14 cellular contexts compared by ENCODE assay signal in genomic region chr19:52880895-52881389, GRCh38. TPM values are rescaled to one million over a fixed set of nuclear protein-coding genes. Genes with fewer than 3 reads are reported as not detected.
DNase-seq lines count a peak whose midpoint lies in the region; ATAC-seq, FAIRE-seq and TF ChIP-seq lines count a peak whose summit lies in the region.
"Had no signal": no experiment of that assay in that cellular context is flagged by ENCODE, and none has a peak within 500 bp of the region (broad histone marks: within the 10 kb centered on the region; RNA-seq: fewer than 3 reads in every experiment).

No MANE protein-coding gene starts in this region.

- no peak for TF ChIP-seq RAD21 in GM12878 (IDR thresholded peaks at IDR 0.05; ENCODE audit: insufficient read depth, low read depth, low read length)

- H3K9me3 ChIP-seq in HEK293 (ENCODE audit: control insufficient read depth, insufficient read depth, low read depth, low read length) (peaks cover 5% of the 10 kb centered on the region), GM12878 (replicated peaks; ENCODE audit: control insufficient read depth, insufficient read depth, low read length) (peaks cover 28% of the 10 kb centered on the region; the same call in 2 of the 3 replicates)
- peaks cover 86% of the 10 kb centered on the region for H3K9me3 ChIP-seq in CD4-positive, alpha-beta T cell (ENCODE audit: control insufficient read depth, low read length)

- H3K27ac Mint-ChIP-seq in CD4-positive, alpha-beta T cell: no peak overlapping the region
- H3K27ac Mint-ChIP-seq in T-cell: no peak overlapping the region
- H3K27ac Mint-ChIP-seq: GM23338, H9, HFFc6 had no signal

- no peak overlapping the region for H2AFZ ChIP-seq in GM12878 (ENCODE audit: control insufficient read depth, low read depth, low read length)
- H2AFZ ChIP-seq: GM23338 had no signal

- no peak for TF ChIP-seq POLR2A in GM12878 (IDR thresholded peaks at IDR 0.05; ENCODE audit: low read depth, low read length)

- no peak overlapping the region for H2BK5ac ChIP-seq in mesendoderm (ENCODE audit: low read length)

- WGBS in GM12878 (ENCODE audit: insufficient coverage, insufficient replicate concordance, low lambda C conversion rate, missing lambda C conversion rate): 82% methylated on average over 11 of the region's 11 CpGs
- WGBS in mesendoderm (ENCODE audit: extremely low coverage, insufficient coverage, low lambda C conversion rate): no CpG with 5 or more reads among the region's 11 CpGs

- H3K56ac ChIP-seq in mesendoderm (ENCODE audit: low read length): no peak overlapping the region

- H3K4me3 Mint-ChIP-seq in CD4-positive, alpha-beta T cell: no peak overlapping the region
- H3K4me3 Mint-ChIP-seq in T-cell: no peak overlapping the region
- H3K4me3 Mint-ChIP-seq: GM23338, H9, HFFc6 had no signal

- H2BK120ac ChIP-seq in mesendoderm (ENCODE audit: low read depth, low read length): no peak overlapping the region

- H3K36me3 ChIP-seq in HEK293 (ENCODE audit: control insufficient read depth in 2 of 2, insufficient read depth in 1 of 2, low read length in 2 of 2) (no peaks in the 10 kb centered on the region), GM12878 (ENCODE audit: control insufficient read depth in 2 of 2, insufficient read depth in 2 of 2, low read length in 1 of 2) (peaks cover 2 to 3% of the 10 kb centered on the region in 2 experiments; a peak in 1 of 4 replicates), mesendoderm (ENCODE audit: control insufficient read depth, insufficient read depth, low read length) (peaks cover 24% of the 10 kb centered on the region)

- ATAC-seq in GM12878 (no peak), T-cell (replicated peaks in 1 of 4) (no peak)
- ATAC-seq in CD4-positive, alpha-beta T cell (ENCODE audit: poor library complexity): no peak
- ATAC-seq: A549, GM23338 had no signal

- RAD21 ChIA-PET in GM12878 (lab: Charles Lee; ENCODE audit: unreplicated experiment): no interaction called here

- CTCF ChIA-PET in HEK293 (lab: Yijun Ruan, JAX): no interaction called here
- CTCF ChIA-PET in GM12878 (lab: Yijun Ruan, JAX): no interaction called here
- CTCF ChIA-PET in CD4-positive, alpha-beta T cell (lab: Charles Lee): no interaction called here
- CTCF ChIA-PET in T-cell (lab: Charles Lee): no interaction called here

- H3K4me2 ChIP-seq in GM12878 (ENCODE audit: control insufficient read depth, insufficient read depth) (no peak overlapping the region), mesendoderm (ENCODE audit: low read length) (no peak overlapping the region)
- H3K4me2 ChIP-seq: A549, GM23338 had no signal

- peaks cover 2% of the 10 kb centered on the region for H3K79me1 ChIP-seq in mesendoderm (ENCODE audit: low read length)

- H3K23ac ChIP-seq in mesendoderm (ENCODE audit: low read length): no peak overlapping the region

- no peaks in the 10 kb centered on the region for H3K79me2 ChIP-seq in GM12878 (ENCODE audit: control insufficient read depth, insufficient read depth, low read length)
- no peaks in the 10 kb centered on the region for H3K79me2 ChIP-seq in mesendoderm (ENCODE audit: control insufficient read depth, insufficient read depth, low read length)

- no peak overlapping the region for H4K8ac ChIP-seq in mesendoderm (ENCODE audit: low read depth, low read length)

- intact Hi-C loops in GM12878 (cut with micrococcal nuclease; ENCODE audit: unreplicated experiment): no loop called here
- intact Hi-C loops in CD4-positive, alpha-beta T cell (cut with DNase I, micrococcal nuclease): no loop called here

- H4K20me1 ChIP-seq in GM12878 (ENCODE audit: control insufficient read depth, insufficient read depth): no peaks in the 10 kb centered on the region

- no peak overlapping the region for H3K27ac ChIP-seq in HEK293 (ENCODE audit: extremely low read depth, low read depth, low read length)
- no peak overlapping the region for H3K27ac ChIP-seq in GM12878 (ENCODE audit: control insufficient read depth, insufficient read depth)
- H3K27ac ChIP-seq in mesendoderm (ENCODE audit: low read depth, low read length): no peak overlapping the region
- no peak overlapping the region for H3K27ac ChIP-seq in CD4-positive, alpha-beta T cell (ENCODE audit: low read depth, low read length)
- H3K27ac ChIP-seq: A549 had no signal

- no peak overlapping the region for H3K4ac ChIP-seq in mesendoderm (ENCODE audit: low read depth, low read length)

- no peak overlapping the region for H2AK5ac ChIP-seq in mesendoderm (ENCODE audit: low read length)

- no peak for TF ChIP-seq EP300 in GM12878 (IDR thresholded peaks at IDR 0.05; ENCODE audit: borderline replicate concordance in 1 of 2, control insufficient read depth in 1 of 2, low read depth in 2 of 2, low read length in 2 of 2)

- no peak overlapping the region for H3K9ac ChIP-seq in GM12878 (ENCODE audit: control insufficient read depth, insufficient read depth, low read length)
- no peak overlapping the region for H3K9ac ChIP-seq in mesendoderm (ENCODE audit: low read length)

- no TSS peak for BruUV-seq in GM12878 (replicated peaks; lab: Mats Ljungman, UMichigan)

- no peaks in the 10 kb centered on the region for H3K27me3 Mint-ChIP-seq in CD4-positive, alpha-beta T cell
- no peaks in the 10 kb centered on the region for H3K27me3 Mint-ChIP-seq in T-cell

- H4K5ac ChIP-seq in mesendoderm (ENCODE audit: low read length): no peak overlapping the region

- DNase-seq in GM12878 (ENCODE audit: low read depth, low spot score): no peak
- DNase-seq in mesendoderm: no peak
- no peak for DNase-seq in CD4-positive, alpha-beta T cell
- DNase-seq in GM13976 (ENCODE audit: low spot score): no peak
- DNase-seq in T-cell: no peak
- DNase-seq: BE2C, Calu3, DMS 273 treated with DMSO at 0.1 percent for 48 hours, H9, HFFc6 had no signal

- peaks cover 93% of the 10 kb centered on the region for H3K36me3 Mint-ChIP-seq in CD4-positive, alpha-beta T cell (ENCODE audit: low read depth)
- peaks cover 72% of the 10 kb centered on the region for H3K36me3 Mint-ChIP-seq in T-cell

- SMC1A ChIA-PET in GM12878 (lab: Charles Lee; ENCODE audit: uncharacterized antibody, unreplicated experiment): no interaction called here

- TF ChIP-seq CTCF in HEK293 (tag by site-specific recombination; IDR thresholded peaks at IDR 0.05): no peak
- TF ChIP-seq CTCF in GM12878 (IDR thresholded peaks at IDR 0.05 in 2 of 3, conservative IDR thresholded peaks at IDR 0.05 in 1 of 3; ENCODE audit: control insufficient read depth in 2 of 3, extremely low read depth in 1 of 3, insufficient read depth in 1 of 3, low read depth in 3 of 3, low read length in 3 of 3): no peak
- no peak for TF ChIP-seq CTCF in CD4-positive, alpha-beta T cell (IDR thresholded peaks at IDR 0.05)
- no peak for TF ChIP-seq CTCF in GM13976 (IDR thresholded peaks at IDR 0.05; ENCODE audit: borderline replicate concordance, control extremely low read depth, extremely low read depth, insufficient read depth, missing control alignments)

- H3K27me3 ChIP-seq in GM12878 (replicated peaks in 1 of 2; ENCODE audit: control insufficient read depth in 2 of 2, insufficient read depth in 2 of 2, low read length in 1 of 2): no peaks in the 10 kb centered on the region
- H3K27me3 ChIP-seq in mesendoderm (ENCODE audit: insufficient read depth, low read length, poor library complexity): no peaks in the 10 kb centered on the region
- H3K27me3 ChIP-seq in CD4-positive, alpha-beta T cell (ENCODE audit: control insufficient read depth, insufficient read depth, low read length): no peaks in the 10 kb centered on the region
- H3K27me3 ChIP-seq: BE2C had no signal

- no peak overlapping the region for H2BK15ac ChIP-seq in mesendoderm (replicated peaks; ENCODE audit: low read depth)

- H3K4me3 ChIP-seq in HEK293 (ENCODE audit: low read depth, low read length) (no peak overlapping the region), GM12878 (no peak overlapping the region), mesendoderm (ENCODE audit: low read length) (peak overlapping the region; percentile 19)
- H3K4me3 ChIP-seq: A549, GM23338 had no signal

- no peak overlapping the region for H3K18ac ChIP-seq in mesendoderm (ENCODE audit: low read length)

- H3K4me1 ChIP-seq in HEK293 (ENCODE audit: control insufficient read depth, insufficient read depth, low read length) (no peaks in the 10 kb centered on the region), GM12878 (ENCODE audit: control insufficient read depth, insufficient read depth, low read length) (no peaks in the 10 kb centered on the region), mesendoderm (ENCODE audit: control insufficient read depth, low read depth, low read length) (no peaks in the 10 kb centered on the region)
- H3K4me1 ChIP-seq: A549, BE2C had no signal

- H3K9me3 Mint-ChIP-seq in CD4-positive, alpha-beta T cell: peaks cover 23% of the 10 kb centered on the region
- peaks cover 29 to 54% (median 53%) of the 10 kb centered on the region in 3 donors for H3K9me3 Mint-ChIP-seq in T-cell

- in situ Hi-C loops in GM12878 (cut with MboI) (no loop called here), GM13976 (cut with MboI; ENCODE audit: low sequenced_read_pairs, unreplicated experiment) (no loop called here)

- POLR2A ChIA-PET in HEK293 (lab: Yijun Ruan, JAX) (no interaction called here), GM12878 (lab: Charles Lee) (no interaction called here), T-cell (lab: Charles Lee) (no interaction called here)
- POLR2A ChIA-PET in CD4-positive, alpha-beta T cell (lab: Charles Lee): no interaction called here

- no peak for FAIRE-seq in GM12878 (lab: Jason Lieb, UNC)
- FAIRE-seq: A549 had no signal

- H3K4me1 Mint-ChIP-seq in CD4-positive, alpha-beta T cell (ENCODE audit: low read depth): no peaks in the 10 kb centered on the region
- H3K4me1 Mint-ChIP-seq in T-cell: no peaks in the 10 kb centered on the region
- H3K4me1 Mint-ChIP-seq: GM23338, H9 had no signal

RNA-seq across cellular contexts. Expression of gene ZNF320, which starts 16.5 kb away (rescaled TPM):
- 26.7 and 27.0 TPM in 2 replicates for total RNA-seq in GM12878 (2013; cell fraction: nucleolus; rRNA removed)
- total RNA-seq in GM12878 (2014; rRNA removed) (0.79 and 1.1 TPM in 2 replicates), GM12878 (2014; rRNA removed; fragmentation: Illumina TruSeq; extraction: Trizol) (1.3 and 1.8 TPM in 2 replicates), GM12878 (2021) (2.1 and 2.6 TPM in 2 replicates), T-cell (10 to 100 TPM in 2 of 5 donors, 1 to 10 TPM in 3; 9.1 to 20.5 (median 9.7) TPM)
- polyA plus RNA-seq in GM12878 (2011; ENCODE audit: low read depth): 1.4 TPM
- polyA plus RNA-seq in GM12878 (2011; rRNA removed) (7.7 and 9.3 TPM in 2 replicates), GM12878 (2014; fragmentation: Illumina TruSeq; extraction: Trizol) (1.6 TPM in 1 of 2 replicates, not detected in the other), GM12878 (2014; fragmentation: Nextera tagmentation; extraction: Ambion mirVana) (1 to 10 TPM in 1 of 2 experiments, under 1 TPM in 1; 0.48 to 1.0 TPM), GM12878 (2014; rRNA removed) (2.7 and 3.0 TPM in 2 replicates), GM12878 (2016; fragmentation: Nextera tagmentation; extraction: Ambion mirVana) (1 to 10 TPM in 1 of 2 experiments, under 1 TPM in 1; 0.96 to 1.3 TPM)
- 5.6 and 7.0 TPM in 2 replicates for polyA plus RNA-seq in GM12878 (2011; cell fraction: cytosol; rRNA removed)
- 6.4 and 6.7 TPM in 2 replicates for polyA plus RNA-seq in GM12878 (2011; cell fraction: nucleus; rRNA removed)
- polyA plus RNA-seq in GM12878 (2012): 1.5 and 2.1 TPM in 2 replicates
- polyA minus RNA-seq in GM12878 (2011; rRNA and poly(A)+ RNA removed): 5.5 and 6.3 TPM in 2 replicates
- polyA minus RNA-seq in GM12878 (2011; cell fraction: cytosol; rRNA and poly(A)+ RNA removed): 2.4 and 2.5 TPM in 2 replicates
- polyA minus RNA-seq in GM12878 (2011; cell fraction: nucleus; rRNA and poly(A)+ RNA removed): 3.7 and 7.0 TPM in 2 replicates
- 8.3 TPM for polyA plus RNA-seq in mesendoderm (2013, experiment 1 of 2)
- 8.6 TPM for polyA plus RNA-seq in mesendoderm (2013, experiment 2 of 2)
- 1 to 10 TPM; 7.2 to 7.4 TPM for total RNA-seq in CD4-positive, alpha-beta T cell
- polyA plus RNA-seq: A549 had no signal

RNA-seq across cellular contexts. Expression of gene ZNF468, which starts 23.5 kb away (rescaled TPM):
- 67.6 and 73.5 TPM in 2 replicates for total RNA-seq in GM12878 (2013; cell fraction: nucleolus; rRNA removed)
- total RNA-seq in GM12878 (2014; rRNA removed) (8.2 and 10.4 TPM in 2 replicates), GM12878 (2014; rRNA removed; fragmentation: Illumina TruSeq; extraction: Trizol) (12.7 and 13.2 TPM in 2 replicates), GM12878 (2021) (6.9 and 9.9 TPM in 2 replicates), T-cell (10 to 100 TPM; 14.5 to 23.6 (median 18.3) TPM)
- polyA plus RNA-seq in GM12878 (2011; ENCODE audit: low read depth): 6.0 TPM
- polyA plus RNA-seq in GM12878 (2011; rRNA removed) (18.8 and 24.4 TPM in 2 replicates), GM12878 (2014; fragmentation: Illumina TruSeq; extraction: Trizol) (10.0 and 10.9 TPM in 2 replicates), GM12878 (2014; fragmentation: Nextera tagmentation; extraction: Ambion mirVana) (1 to 10 TPM; 3.9 to 4.3 TPM), GM12878 (2014; rRNA removed) (5.0 and 5.7 TPM in 2 replicates), GM12878 (2016; fragmentation: Nextera tagmentation; extraction: Ambion mirVana) (10 to 100 TPM in 1 of 2 experiments, 1 to 10 TPM in 1; 8.8 to 10.2 TPM)
- 11.3 and 11.8 TPM in 2 replicates for polyA plus RNA-seq in GM12878 (2011; cell fraction: cytosol; rRNA removed)
- 18.9 and 20.6 TPM in 2 replicates for polyA plus RNA-seq in GM12878 (2011; cell fraction: nucleus; rRNA removed)
- 5.7 and 6.5 TPM in 2 replicates for polyA plus RNA-seq in GM12878 (2012)
- polyA minus RNA-seq in GM12878 (2011; rRNA and poly(A)+ RNA removed): 23.4 and 25.7 TPM in 2 replicates
- polyA minus RNA-seq in GM12878 (2011; cell fraction: cytosol; rRNA and poly(A)+ RNA removed): 5.5 and 7.5 TPM in 2 replicates
- 12.8 and 17.6 TPM in 2 replicates for polyA minus RNA-seq in GM12878 (2011; cell fraction: nucleus; rRNA and poly(A)+ RNA removed)
- 18.7 TPM for polyA plus RNA-seq in mesendoderm (2013, experiment 1 of 2)
- polyA plus RNA-seq in mesendoderm (2013, experiment 2 of 2): 19.1 TPM
- total RNA-seq in CD4-positive, alpha-beta T cell: 10 to 100 TPM in 1 of 2 experiments, 1 to 10 TPM in 1; 8.4 to 11.6 TPM

RNA-seq across cellular contexts. Expression of gene ZNF888, which starts 42.3 kb away (rescaled TPM):
- 11.4 and 12.7 TPM in 2 replicates for total RNA-seq in GM12878 (2013; cell fraction: nucleolus; rRNA removed)
- total RNA-seq in GM12878 (2014; rRNA removed) (3.3 and 4.5 TPM in 2 replicates), GM12878 (2014; rRNA removed; fragmentation: Illumina TruSeq; extraction: Trizol) (4.1 and 4.3 TPM in 2 replicates), GM12878 (2021) (2.8 and 3.5 TPM in 2 replicates), T-cell (1 to 10 TPM; 2.7 to 5.6 (median 4.5) TPM)
- 4.3 TPM for polyA plus RNA-seq in GM12878 (2011; ENCODE audit: low read depth)
- polyA plus RNA-seq in GM12878 (2011; rRNA removed) (3.4 and 5.0 TPM in 2 replicates), GM12878 (2014; fragmentation: Illumina TruSeq; extraction: Trizol) (3.7 and 5.1 TPM in 2 replicates), GM12878 (2014; fragmentation: Nextera tagmentation; extraction: Ambion mirVana) (under 1 TPM; 0.26 to 0.53 TPM), GM12878 (2014; rRNA removed) (2.1 and 2.3 TPM in 2 replicates), GM12878 (2016; fragmentation: Nextera tagmentation; extraction: Ambion mirVana) (1 to 10 TPM in 1 of 2 experiments, under 1 TPM in 1; 0.55 to 1.6 TPM)
- 1.1 and 1.5 TPM in 2 replicates for polyA plus RNA-seq in GM12878 (2011; cell fraction: cytosol; rRNA removed)
- 2.1 and 2.4 TPM in 2 replicates for polyA plus RNA-seq in GM12878 (2011; cell fraction: nucleus; rRNA removed)
- 2.9 and 3.9 TPM in 2 replicates for polyA plus RNA-seq in GM12878 (2012)
- 5.2 and 7.2 TPM in 2 replicates for polyA minus RNA-seq in GM12878 (2011; rRNA and poly(A)+ RNA removed)
- polyA minus RNA-seq in GM12878 (2011; cell fraction: cytosol; rRNA and poly(A)+ RNA removed): 2.0 and 3.3 TPM in 2 replicates
- 2.5 and 4.5 TPM in 2 replicates for polyA minus RNA-seq in GM12878 (2011; cell fraction: nucleus; rRNA and poly(A)+ RNA removed)
- 4.5 TPM for polyA plus RNA-seq in mesendoderm (2013, experiment 1 of 2)
- 4.4 TPM for polyA plus RNA-seq in mesendoderm (2013, experiment 2 of 2)
- total RNA-seq in CD4-positive, alpha-beta T cell: 1 to 10 TPM; 2.5 to 3.0 TPM
- total RNA-seq: HT1080 had no signal
- polyA plus RNA-seq: A549 had no signal

RNA-seq across cellular contexts. Expression of gene ZNF28, which starts 59.5 kb away (rescaled TPM):
- 55.5 and 57.6 TPM in 2 replicates for total RNA-seq in GM12878 (2013; cell fraction: nucleolus; rRNA removed)
- 6.7 and 7.8 TPM in 2 replicates for total RNA-seq in GM12878 (2014; rRNA removed)
- 16.1 and 17.5 TPM in 2 replicates for total RNA-seq in GM12878 (2014; rRNA removed; fragmentation: Illumina TruSeq; extraction: Trizol)
- 9.5 TPM in 2 replicates for total RNA-seq in GM12878 (2021)
- polyA plus RNA-seq in GM12878 (2011; ENCODE audit: low read depth): 2.8 TPM
- 17.5 and 28.6 TPM in 2 replicates for polyA plus RNA-seq in GM12878 (2011; rRNA removed)
- polyA plus RNA-seq in GM12878 (2011; cell fraction: cytosol; rRNA removed): 7.6 and 22.0 TPM in 2 replicates
- 13.7 and 16.0 TPM in 2 replicates for polyA plus RNA-seq in GM12878 (2011; cell fraction: nucleus; rRNA removed)
- 7.4 and 10.7 TPM in 2 replicates for polyA plus RNA-seq in GM12878 (2012)
- polyA plus RNA-seq in GM12878 (2014; fragmentation: Illumina TruSeq; extraction: Trizol): 6.8 and 8.3 TPM in 2 replicates
- polyA plus RNA-seq in GM12878 (2014; fragmentation: Nextera tagmentation; extraction: Ambion mirVana): 10 to 100 TPM; 22.6 to 31.1 TPM
- 4.8 and 5.9 TPM in 2 replicates for polyA plus RNA-seq in GM12878 (2014; rRNA removed)
- 10 to 100 TPM; 14.6 to 18.8 TPM for polyA plus RNA-seq in GM12878 (2016; fragmentation: Nextera tagmentation; extraction: Ambion mirVana)
- polyA minus RNA-seq in GM12878 (2011; rRNA and poly(A)+ RNA removed): 18.1 and 25.4 TPM in 2 replicates
- polyA minus RNA-seq in GM12878 (2011; cell fraction: cytosol; rRNA and poly(A)+ RNA removed): 5.3 and 7.6 TPM in 2 replicates
- 8.5 and 10.8 TPM in 2 replicates for polyA minus RNA-seq in GM12878 (2011; cell fraction: nucleus; rRNA and poly(A)+ RNA removed)
- polyA plus RNA-seq in mesendoderm (2013, experiment 1 of 2): 18.4 TPM
- polyA plus RNA-seq in mesendoderm (2013, experiment 2 of 2): 17.3 TPM
- 1 to 10 TPM; 3.5 to 5.4 TPM for total RNA-seq in CD4-positive, alpha-beta T cell
- total RNA-seq in T-cell: 10 to 100 TPM in 4 of 5 donors, 1 to 10 TPM in 1; 7.7 to 19.5 (median 17.4) TPM

Comparison
In these comparisons a context has a peak if more than half of its experiments do, and no peak if none do; other contexts are left out.
1. Of the 9 proteins assayed by ChIP-seq in both HEK293 and GM12878: peak only in HEK293: none; only in GM12878: ZNF274; in both: none; in neither: 8.